ENCODE assay signal across 8 cellular contexts in the genomic region with DNA sequence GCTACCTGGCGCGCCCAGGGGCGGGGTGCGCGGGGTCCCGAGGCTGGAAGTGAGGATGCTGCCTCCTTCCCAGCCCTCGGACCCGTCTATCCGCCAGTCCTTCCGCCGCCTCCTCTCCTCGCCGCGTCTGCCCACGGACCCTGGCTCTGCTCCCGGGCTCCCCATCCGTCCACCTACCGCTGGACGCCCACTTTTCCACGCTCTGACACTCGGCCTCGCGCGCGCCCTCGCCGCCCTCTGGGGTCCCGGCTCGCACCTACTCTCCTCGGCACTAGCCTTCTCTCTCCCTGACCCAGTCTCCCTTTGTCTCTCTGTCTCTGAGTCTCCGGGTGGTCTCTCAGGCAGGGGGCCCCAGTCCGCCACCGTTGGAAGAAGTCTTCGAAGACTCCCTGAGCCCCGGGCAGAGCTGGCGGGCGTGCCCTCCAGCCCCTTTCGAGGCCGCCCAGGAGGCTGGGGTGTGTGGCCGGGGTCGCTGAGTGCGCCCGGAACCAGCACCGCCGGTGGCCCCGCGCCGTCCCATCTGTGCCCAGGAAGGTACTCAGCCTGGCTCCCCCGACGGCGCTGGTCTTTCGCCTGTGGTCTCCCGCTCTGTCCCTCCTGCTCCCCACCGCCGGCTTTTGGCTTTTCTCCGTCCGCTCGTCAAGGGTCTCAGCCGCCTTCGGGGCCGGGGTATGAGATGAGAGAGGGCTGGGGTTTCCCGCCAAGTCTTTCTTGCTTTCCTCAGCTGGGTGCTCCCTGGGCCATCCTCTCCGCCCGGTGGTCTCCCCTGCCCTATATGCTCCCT. TPM values are rescaled to one million over a fixed set of nuclear protein-coding genes. Genes with fewer than 3 reads are reported as not detected.
A peak's percentile ranks its signal among the peaks of the same experiment; 100 is the strongest.
DNase-seq lines count a peak whose midpoint lies in the region; ATAC-seq and TF ChIP-seq lines count a peak whose summit lies in the region.

No MANE protein-coding gene starts in this region.

- H3K4me1 ChIP-seq in CD4-positive, alpha-beta memory T cell (ENCODE audit: insufficient read depth, low read length): peaks cover 27% of the 10 kb centered on the region
- peaks cover 40% of the 10 kb centered on the region for H3K4me1 ChIP-seq in HUES64 (ENCODE audit: insufficient read depth, low read length)

- H3K27me3 ChIP-seq in CD4-positive, alpha-beta memory T cell (ENCODE audit: insufficient read depth, low read length): no peaks in the 10 kb centered on the region
- peaks cover 8% of the 10 kb centered on the region for H3K27me3 ChIP-seq in HUES64 (ENCODE audit: insufficient read depth, low read length)

- TF ChIP-seq CTCF in chondrocyte (IDR thresholded peaks at IDR 0.05): no peak
- TF ChIP-seq CTCF in nephron progenitor cell (IDR thresholded peaks at IDR 0.05): no peak
- TF ChIP-seq CTCF in GM13976 (IDR thresholded peaks at IDR 0.05; ENCODE audit: borderline replicate concordance, control extremely low read depth, extremely low read depth, insufficient read depth, missing control alignments): no peak

- peaks cover 0 to 2% (median 0%) of the 10 kb centered on the region in 8 donors for H3K9me3 Mint-ChIP-seq in CD4-positive, alpha-beta memory T cell
- H3K9me3 Mint-ChIP-seq in chondrocyte (ENCODE audit: low read depth) (no peaks in the 10 kb centered on the region), nephron progenitor cell (no peaks in the 10 kb centered on the region)

- no peaks in the 10 kb centered on the region for H3K36me3 ChIP-seq in CD4-positive, alpha-beta memory T cell (ENCODE audit: insufficient read depth, low read length)
- no peaks in the 10 kb centered on the region for H3K36me3 ChIP-seq in HUES64 (ENCODE audit: insufficient read depth, low read length)

- H3K27ac Mint-ChIP-seq in CD4-positive, alpha-beta memory T cell: peak overlapping the region in 1 of 7 donors; percentile 85
- H3K27ac Mint-ChIP-seq in chondrocyte (ENCODE audit: unreplicated experiment) (no peak overlapping the region), nephron progenitor cell (no peak overlapping the region)

- intact Hi-C loops in CD4-positive, alpha-beta memory T cell (cut with micrococcal nuclease): no loop called here

- peak overlapping the region in 7 of 8 donors; percentile 19 to 84 (median 69) for H3K4me3 Mint-ChIP-seq in CD4-positive, alpha-beta memory T cell
- H3K4me3 Mint-ChIP-seq in chondrocyte (ENCODE audit: unreplicated experiment) (peak overlapping the region; percentile 61), nephron progenitor cell (peak overlapping the region; percentile 88)

- ATAC-seq in HG02571 (IDR thresholded peaks at IDR 0.05; ENCODE audit: unreplicated experiment): no peak

- DNase-seq in CD4-positive, alpha-beta memory T cell: no peak
- DNase-seq in chondrocyte (ENCODE audit: low spot score): no peak
- DNase-seq in nephron progenitor cell: peak; percentile 41
- DNase-seq in GM13976 (ENCODE audit: low spot score): no peak
- DNase-seq in HCEC 1CT: no peak
- no peak for DNase-seq in SIG-M5 treated with dmso at 0.1 percent for 504 hours (lab: John Stamatoyannopoulos, UW; ENCODE audit: unreplicated experiment)

- H3K4me3 ChIP-seq in CD4-positive, alpha-beta memory T cell (ENCODE audit: low read length in 2 of 2): no peak overlapping the region
- peak overlapping the region; percentile 85 for H3K4me3 ChIP-seq in HUES64 (ENCODE audit: low read length)

- H3K4me1 Mint-ChIP-seq in CD4-positive, alpha-beta memory T cell: peaks cover 15 to 31% (median 25%) of the 10 kb centered on the region in 4 donors
- peaks cover 20% of the 10 kb centered on the region for H3K4me1 Mint-ChIP-seq in chondrocyte (ENCODE audit: low read depth)
- H3K4me1 Mint-ChIP-seq in nephron progenitor cell: peaks cover 45% of the 10 kb centered on the region

- in situ Hi-C loops in GM13976 (cut with MboI; ENCODE audit: low sequenced_read_pairs, unreplicated experiment): no loop called here

- 2% methylated on average over 64 of the region's 64 CpGs for WGBS in HUES64

- H3K36me3 Mint-ChIP-seq in CD4-positive, alpha-beta memory T cell: no peaks in the 10 kb centered on the region
- no peaks in the 10 kb centered on the region for H3K36me3 Mint-ChIP-seq in chondrocyte (ENCODE audit: low read depth)
- H3K36me3 Mint-ChIP-seq in nephron progenitor cell (ENCODE audit: low read depth): no peaks in the 10 kb centered on the region

- H3K9me3 ChIP-seq in CD4-positive, alpha-beta memory T cell (ENCODE audit: control insufficient read depth in 1 of 2, low read length in 2 of 2): no peaks in the 10 kb centered on the region
- H3K9me3 ChIP-seq in HUES64 (ENCODE audit: insufficient read depth, low read depth, low read length): no peaks in the 10 kb centered on the region

- peak overlapping the region; percentile 84 for H3K9ac ChIP-seq in HUES64 (ENCODE audit: low read depth, low read length)

- no peak overlapping the region for H3K27ac ChIP-seq in CD4-positive, alpha-beta memory T cell (ENCODE audit: low read depth, low read length)
- peak overlapping the region; percentile 93 for H3K27ac ChIP-seq in HUES64 (ENCODE audit: low read depth, low read length)

- POLR2A ChIA-PET in CD4-positive, alpha-beta memory T cell (lab: Charles Lee; ENCODE audit: partially characterized antibody): interaction anchor here (1.9 kb wide), 1 partner anchor 10 kb away, joined by 8 read pairs; no protein-coding TSS in a partner anchor

- H3K27me3 Mint-ChIP-seq in CD4-positive, alpha-beta memory T cell: peaks cover 29 to 36% of the 10 kb centered on the region in 2 donors
- H3K27me3 Mint-ChIP-seq in chondrocyte (ENCODE audit: low read depth) (peaks cover 39% of the 10 kb centered on the region), nephron progenitor cell (ENCODE audit: low read depth, poor library complexity) (peaks cover 45% of the 10 kb centered on the region)

- CTCF ChIA-PET in CD4-positive, alpha-beta memory T cell (lab: Charles Lee; ENCODE audit: partially characterized antibody): no interaction called here

RNA-seq across cellular contexts. Expression of gene DRAXIN, which starts 0.6 kb away (rescaled TPM):
- under 1 TPM; 0.17 to 0.23 TPM for total RNA-seq in CD4-positive, alpha-beta memory T cell
- under 1 TPM in 1 of 2 donors, not detected in 1; 0.07 TPM for polyA plus RNA-seq in CD4-positive, alpha-beta memory T cell
- 20.7 TPM for polyA plus RNA-seq in HUES64 (2013, experiment 1 of 2)
- polyA plus RNA-seq in HUES64 (2013, experiment 2 of 2): 19.1 TPM
- 0.17 to 0.29 TPM (median 0.18 TPM) in 3 replicates for total RNA-seq in chondrocyte

RNA-seq across cellular contexts. Expression of gene MAD2L2, which starts 11.2 kb away (rescaled TPM):
- total RNA-seq in CD4-positive, alpha-beta memory T cell: 10 to 100 TPM; 20.7 to 22.7 TPM
- 10 to 100 TPM; 51.5 to 55.1 TPM for polyA plus RNA-seq in CD4-positive, alpha-beta memory T cell
- polyA plus RNA-seq in HUES64 (2013, experiment 1 of 2): 213 TPM
- 198 TPM for polyA plus RNA-seq in HUES64 (2013, experiment 2 of 2)
- total RNA-seq in chondrocyte: 31.8 to 33.6 TPM (median 32.1 TPM) in 3 replicates

RNA-seq across cellular contexts. Expression of gene FBXO6, which starts 28.1 kb away (rescaled TPM):
- total RNA-seq in CD4-positive, alpha-beta memory T cell: 1 to 10 TPM; 3.2 to 4.3 TPM
- 10 to 100 TPM in 1 of 2 donors, 1 to 10 TPM in 1; 9.0 to 12.1 TPM for polyA plus RNA-seq in CD4-positive, alpha-beta memory T cell
- 0.35 TPM for polyA plus RNA-seq in HUES64 (2013, experiment 1 of 2)
- polyA plus RNA-seq in HUES64 (2013, experiment 2 of 2): 0.38 TPM
- 8.5 to 10.1 TPM (median 9.2 TPM) in 3 replicates for total RNA-seq in chondrocyte

RNA-seq across cellular contexts. Expression of gene FBXO44, which starts 37.4 kb away (rescaled TPM):
- 10 to 100 TPM; 56.7 to 56.9 TPM for total RNA-seq in CD4-positive, alpha-beta memory T cell
- polyA plus RNA-seq in CD4-positive, alpha-beta memory T cell: 10 to 100 TPM in 1 of 2 donors, 1 to 10 TPM in 1; 10.0 to 11.0 TPM
- 9.3 TPM for polyA plus RNA-seq in HUES64 (2013, experiment 1 of 2)
- polyA plus RNA-seq in HUES64 (2013, experiment 2 of 2): 10.0 TPM
- 15.7 to 17.5 TPM (median 16.5 TPM) in 3 replicates for total RNA-seq in chondrocyte

RNA-seq across cellular contexts. Expression of gene FBXO2, which starts 37.9 kb away (rescaled TPM):
- 1 to 10 TPM; 4.4 to 5.1 TPM for total RNA-seq in CD4-positive, alpha-beta memory T cell
- polyA plus RNA-seq in CD4-positive, alpha-beta memory T cell: 1 to 10 TPM; 4.1 to 7.5 TPM
- 9.1 TPM for polyA plus RNA-seq in HUES64 (2013, experiment 1 of 2)
- polyA plus RNA-seq in HUES64 (2013, experiment 2 of 2): 15.2 TPM
- 1.2 to 1.6 TPM (median 1.2 TPM) in 3 replicates for total RNA-seq in chondrocyte
